In the genomic region with DNA sequence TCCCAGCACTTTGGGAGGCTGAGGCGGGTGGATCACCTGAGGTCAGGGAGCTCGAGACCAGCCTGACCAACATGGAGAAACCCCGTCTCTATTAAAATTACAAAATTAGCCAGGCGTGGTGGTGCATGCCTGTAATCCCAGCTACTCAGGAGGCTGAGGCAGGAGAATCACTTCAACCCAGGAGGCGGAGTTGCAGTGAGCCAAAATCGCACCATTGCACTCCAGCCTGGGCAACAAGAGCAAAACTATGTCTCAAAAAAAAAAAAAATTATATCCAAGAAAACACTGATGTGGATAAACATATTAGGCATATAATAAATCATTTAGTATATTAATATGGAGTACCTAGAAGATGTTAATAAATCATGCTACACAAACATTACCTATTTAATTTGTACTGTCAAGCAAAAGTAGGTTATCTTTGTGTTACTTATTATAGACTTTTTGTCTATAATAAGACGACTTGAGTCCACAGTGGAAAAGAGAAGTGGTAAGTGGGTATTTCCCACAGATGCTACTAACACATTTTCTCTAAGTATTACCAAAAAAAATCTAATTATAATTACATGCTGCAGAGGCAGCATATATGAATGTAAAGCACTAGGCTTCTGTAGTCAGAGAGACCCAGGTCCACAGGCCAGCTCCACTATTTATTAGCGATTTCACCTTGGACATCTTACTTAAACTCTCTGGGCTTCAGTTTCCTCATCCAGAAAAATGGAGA, we compare ENCODE assay signal across 14 cellular contexts. TPM values are rescaled to one million over a fixed set of nuclear protein-coding genes. Genes with fewer than 3 reads are reported as not detected.
DNase-seq lines count a peak whose midpoint lies in the region; ATAC-seq and TF ChIP-seq lines count a peak whose summit lies in the region.
"Had no signal": no experiment of that assay in that cellular context is flagged by ENCODE, and none has a peak within 500 bp of the region (broad histone marks: within the 10 kb centered on the region; RNA-seq: fewer than 3 reads in every experiment).

No MANE protein-coding gene starts in this region.

- H3K27me3 ChIP-seq in BLaER1 treated with 17β-estradiol and CSF1 and Interleukin-3, amounts not matched to agents 10 nM and 100 nM, result no peaks in the 10 kb centered on the region
- H3K27me3 ChIP-seq in GM23248 (replicated peaks; ENCODE audit: insufficient read depth), result no peaks in the 10 kb centered on the region

- peak overlapping the region; percentile 9 to 63 (median 46); a peak in 20 of 22 replicates for H3K4me2 ChIP-seq in BLaER1 treated with 17β-estradiol and CSF1 and Interleukin-3, amounts not matched to agents 10 nM and 100 nM
- peak overlapping the region; percentile 96 for H3K4me2 ChIP-seq in GM23248 (ENCODE audit: unreplicated experiment)

- H3K4me1 ChIP-seq in BLaER1 treated with 17β-estradiol and CSF1 and Interleukin-3, amounts not matched to agents 10 nM and 100 nM, result peaks cover 20 to 38% (median 32%) of the 10 kb centered on the region in 10 experiments
- peaks cover 47% of the 10 kb centered on the region for H3K4me1 ChIP-seq in GM23248 (ENCODE audit: insufficient read depth)

- DNase-seq in GM23248 (no peak), RWPE1 (ENCODE audit: low spot score) (no peak), naive B cell (peak; percentile 49), foreskin melanocyte (no peak), LoVo (ENCODE audit: low spot score) (no peak), Ammon's horn (ENCODE audit: low spot score) (no peak)
- no peak for DNase-seq in activated T-helper 2 cell treated with anti-CD3 and anti-CD28 coated beads, Interferon-gamma antibody, Interleukin-2, Interleukin-4, amounts not matched to agents 10 μg/mL and 5 μg/mL and 100 μg/mL, durations not matched to agents 14 hours and 24 hours and 36 hours (ENCODE audit: low spot score)
- DNase-seq: activated CD8-positive, alpha-beta T cell treated with anti-CD3 and anti-CD28 coated beads for 36 hours; activated naive CD4-positive, alpha-beta T cell treated with Interleukin-2 at 50 U/mL for 16 hours; EL; NCI-H2029; T-helper 2 cell had no signal

- H3K27me3 Mint-ChIP-seq in naive B cell, result no peaks in the 10 kb centered on the region
- H3K27me3 Mint-ChIP-seq in activated T-helper 2 cell treated with anti-CD3 and anti-CD28 coated beads, Interferon-gamma antibody, Interleukin-2, Interleukin-4, amounts not matched to agents 10 μg/mL and 5 μg/mL and 100 μg/mL, durations not matched to agents 14 hours and 24 hours and 36 hours (ENCODE audit: low read depth), result peaks cover 8% of the 10 kb centered on the region
- H3K27me3 Mint-ChIP-seq: activated CD8-positive, alpha-beta T cell treated with anti-CD3 and anti-CD28 coated beads for 36 hours; central memory CD8-positive, alpha-beta T cell had no signal

- H3K79me2 ChIP-seq in GM23248 (ENCODE audit: insufficient read depth), result peaks cover 92% of the 10 kb centered on the region

- TF ChIP-seq CTCF in RWPE1 (conservative IDR thresholded peaks at IDR 0.05; ENCODE audit: low read depth), result no peak

- H3K4me3 ChIP-seq in BLaER1 treated with 17β-estradiol and CSF1 and Interleukin-3, amounts not matched to agents 10 nM and 100 nM, result no peak overlapping the region
- H3K4me3 ChIP-seq in GM23248, result 0 out of 2 replicates have a peak overlapping the region, but pooled peaks have one; percentile 63

- H3K9ac ChIP-seq in BLaER1 treated with 17β-estradiol and CSF1 and Interleukin-3, amounts not matched to agents 10 nM and 100 nM, result no peak overlapping the region
- H3K9ac ChIP-seq in GM23248, result peak overlapping the region; percentile 72

- H3K27ac Mint-ChIP-seq in naive B cell, result peak overlapping the region; percentile 51 to 92 (median 79)
- no peak overlapping the region for H3K27ac Mint-ChIP-seq in activated T-helper 2 cell treated with anti-CD3 and anti-CD28 coated beads, Interferon-gamma antibody, Interleukin-2, Interleukin-4, amounts not matched to agents 10 μg/mL and 5 μg/mL and 100 μg/mL, durations not matched to agents 14 hours and 24 hours and 36 hours
- H3K27ac Mint-ChIP-seq: activated CD8-positive, alpha-beta T cell treated with anti-CD3 and anti-CD28 coated beads for 36 hours had no signal

- H3K27ac ChIP-seq in BLaER1 treated with 17β-estradiol and CSF1 and Interleukin-3, amounts not matched to agents 10 nM and 100 nM, result peak overlapping the region in 3 of 11 experiments; percentile 4 to 24 (median 16); a peak in 1 of 22 replicates
- H3K27ac ChIP-seq in GM23248 (peak overlapping the region; percentile 94), RWPE1 (peak overlapping the region; percentile 47)

- intact Hi-C loops in activated T-helper 2 cell treated with anti-CD3 and anti-CD28 coated beads, Interferon-gamma antibody, Interleukin-2, Interleukin-4, amounts not matched to agents 10 μg/mL and 5 μg/mL and 100 μg/mL, durations not matched to agents 14 hours and 24 hours and 36 hours (cut with micrococcal nuclease), result no loop called here

- peaks cover 0 to 1% (median 0%) of the 10 kb centered on the region in 11 experiments; a peak in 1 of 22 replicates for H3K9me3 ChIP-seq in BLaER1 treated with 17β-estradiol and CSF1 and Interleukin-3, amounts not matched to agents 10 nM and 100 nM (replicated peaks in 1 of 11)
- H3K9me3 ChIP-seq in GM23248 (ENCODE audit: low read depth), result no peaks in the 10 kb centered on the region

- peaks cover 8 to 21% (median 15%) of the 10 kb centered on the region in 11 experiments; a peak in 21 of 22 replicates for H3K36me3 ChIP-seq in BLaER1 treated with 17β-estradiol and CSF1 and Interleukin-3, amounts not matched to agents 10 nM and 100 nM
- H3K36me3 ChIP-seq in GM23248 (ENCODE audit: low read depth), result peaks cover 8% of the 10 kb centered on the region

- H3K9me2 ChIP-seq in GM23248 (ENCODE audit: insufficient read depth), result no peaks in the 10 kb centered on the region

- peaks cover 4 to 10% of the 10 kb centered on the region in 2 donors for H3K36me3 Mint-ChIP-seq in naive B cell
- no peaks in the 10 kb centered on the region for H3K36me3 Mint-ChIP-seq in activated T-helper 2 cell treated with anti-CD3 and anti-CD28 coated beads, Interferon-gamma antibody, Interleukin-2, Interleukin-4, amounts not matched to agents 10 μg/mL and 5 μg/mL and 100 μg/mL, durations not matched to agents 14 hours and 24 hours and 36 hours (ENCODE audit: low read depth)

- peaks cover 0 to 6% (median 0%) of the 10 kb centered on the region in 11 experiments; a peak in 2 of 22 replicates for H4K20me1 ChIP-seq in BLaER1 treated with 17β-estradiol and CSF1 and Interleukin-3, amounts not matched to agents 10 nM and 100 nM
- no peaks in the 10 kb centered on the region for H4K20me1 ChIP-seq in GM23248 (ENCODE audit: insufficient read depth)

- CTCF ChIA-PET in RWPE1 (lab: Yijun Ruan, JAX), result interaction anchor here (1.2 kb wide), 1 partner anchor 71 kb away, joined by 3 read pairs; no protein-coding TSS in a partner anchor

- H3K9me3 Mint-ChIP-seq in naive B cell, result no peaks in the 10 kb centered on the region
- no peaks in the 10 kb centered on the region for H3K9me3 Mint-ChIP-seq in activated T-helper 2 cell treated with anti-CD3 and anti-CD28 coated beads, Interferon-gamma antibody, Interleukin-2, Interleukin-4, amounts not matched to agents 10 μg/mL and 5 μg/mL and 100 μg/mL, durations not matched to agents 14 hours and 24 hours and 36 hours
- H3K9me3 Mint-ChIP-seq: activated CD8-positive, alpha-beta T cell treated with anti-CD3 and anti-CD28 coated beads for 36 hours; central memory CD8-positive, alpha-beta T cell had no signal

- peaks cover 75% of the 10 kb centered on the region for H3F3A ChIP-seq in GM23248 (ENCODE audit: insufficient read depth)

- H3K4me3 Mint-ChIP-seq in naive B cell, result peak overlapping the region in 7 of 8 donors; percentile 19 to 82 (median 54)
- H3K4me3 Mint-ChIP-seq in activated T-helper 2 cell treated with anti-CD3 and anti-CD28 coated beads, Interferon-gamma antibody, Interleukin-2, Interleukin-4, amounts not matched to agents 10 μg/mL and 5 μg/mL and 100 μg/mL, durations not matched to agents 14 hours and 24 hours and 36 hours (ENCODE audit: low read depth), result no peak overlapping the region
- H3K4me3 Mint-ChIP-seq: activated CD8-positive, alpha-beta T cell treated with anti-CD3 and anti-CD28 coated beads for 36 hours; central memory CD8-positive, alpha-beta T cell had no signal

- POLR2A ChIA-PET in RWPE1 (lab: Yijun Ruan, JAX; ENCODE audit: low non-redundant PET), result no interaction called here

- peak; percentile 92 for ATAC-seq in naive B cell (ENCODE audit: low read depth in 2 of 2)
- ATAC-seq: activated CD8-positive, alpha-beta T cell treated with anti-CD3 and anti-CD28 coated beads for 36 hours had no signal

- in situ Hi-C loops in GM23248 (cut with MboI), result no loop called here

- H3K4me1 Mint-ChIP-seq in naive B cell, result peaks cover 42 to 67% (median 53%) of the 10 kb centered on the region in 3 donors
- no peaks in the 10 kb centered on the region for H3K4me1 Mint-ChIP-seq in activated T-helper 2 cell treated with anti-CD3 and anti-CD28 coated beads, Interferon-gamma antibody, Interleukin-2, Interleukin-4, amounts not matched to agents 10 μg/mL and 5 μg/mL and 100 μg/mL, durations not matched to agents 14 hours and 24 hours and 36 hours (ENCODE audit: low read depth)
- H3K4me1 Mint-ChIP-seq: central memory CD8-positive, alpha-beta T cell had no signal

- WGBS in GM23248 (ENCODE audit: low coverage in 1 of 2, low lambda C conversion rate in 2 of 2, missing lambda C conversion rate in 2 of 2), 2 experiments, result 87 to 88% methylated on average over 8 of the region's 8 CpGs

- no peak overlapping the region for H2AFZ ChIP-seq in GM23248

RNA-seq across cellular contexts. Expression of a gene that starts 34.5 kb away (rescaled TPM):
- 18.5 and 22.4 TPM in 2 replicates for total RNA-seq in GM23248 (2014; rRNA removed; shearing (Covaris generic))
- 12.4 and 12.6 TPM in 2 replicates for polyA plus RNA-seq in GM23248 (2016; fragmentation: Nextera tagmentation; extraction: Ambion mirVana)
- 10 to 100 TPM in 1 of 6 donors, 1 to 10 TPM in 5; 1.2 to 11.9 (median 6.1) TPM for polyA plus RNA-seq in naive B cell (ENCODE audit: low read depth in 6 of 6)
- 1.0 and 1.2 TPM in 2 replicates for total RNA-seq in activated T-helper 2 cell treated with anti-CD3 and anti-CD28 coated beads, Interferon-gamma antibody, Interleukin-2, Interleukin-4, amounts not matched to agents 10 μg/mL and 5 μg/mL and 100 μg/mL, durations not matched to agents 14 hours and 24 hours and 36 hours
